ENCODE assay signal across 24 cellular contexts in genomic region chr10:114022292-114022691, GRCh38. TPM values are rescaled to one million over a fixed set of nuclear protein-coding genes. Genes with fewer than 3 reads are reported as not detected.
A peak's percentile ranks its signal among the peaks of the same experiment; 100 is the strongest.
DNase-seq lines count a peak whose midpoint lies in the region; ATAC-seq and TF ChIP-seq lines count a peak whose summit lies in the region.
"Had no signal": no experiment of that assay in that cellular context is flagged by ENCODE, and none has a peak within 500 bp of the region (broad histone marks: within the 10 kb centered on the region; RNA-seq: fewer than 3 reads in every experiment).

No MANE protein-coding gene starts in this region.

- no peak overlapping the region for H2AK5ac ChIP-seq in mesenchymal stem cell (ENCODE audit: low read length, severe bottlenecking)

- intact Hi-C loops in Calu3 (cut with micrococcal nuclease; ENCODE audit: unreplicated experiment) = no loop called here
- intact Hi-C loops in aorta (cut with DNase I) = no loop called here

- H3K79me1 ChIP-seq in mesenchymal stem cell (replicated peaks; ENCODE audit: low read length, poor library complexity, severe bottlenecking) = no peaks in the 10 kb centered on the region

- H3K9ac ChIP-seq in mesenchymal stem cell (ENCODE audit: low read length) = no peak overlapping the region
- H3K9ac ChIP-seq: neural progenitor cell had no signal

- DNase-seq in AG08395 (ENCODE audit: low spot score) = peak; percentile 36
- peak; percentile 37 for DNase-seq in WERI-Rb-1
- DNase-seq in fibroblast of pulmonary artery (ENCODE audit: low read depth) = peak; percentile 38
- DNase-seq in mesenchymal stem cell = peak; percentile 37
- DNase-seq in islet precursor cell = no peak
- no peak for DNase-seq in Calu3
- no peak for DNase-seq in aorta
- no peak for DNase-seq in activated CD4-positive, alpha-beta T cell treated with anti-CD3 and anti-CD28 coated beads, Interleukin-2, amount 50 U/mL, for 48 hours
- DNase-seq: activated CD4-positive, alpha-beta T cell treated with anti-CD3 and anti-CD28 coated beads for 36 hours; activated CD8-positive, alpha-beta memory T cell treated with anti-CD3 and anti-CD28 coated beads, Interleukin-2, amount 10 ng/mL, durations not matched to agents 7 days and 5 days; dermis blood vessel endothelial cell; gastrocnemius medialis; GF-D8; KBM-7; left colon; NCI-H146; NCI-H2171 treated with DMSO at 0.1 percent for 48 hours; NCI-H526; stimulated activated CD4-positive, alpha-beta T cell treated with anti-CD3 and anti-CD28 coated beads, Interleukin-12 subunit alpha, Interleukin-12 subunit beta, amount 100 ng/mL, for 4 hours; SW 1271 had no signal

- H3K27ac Mint-ChIP-seq in Calu3 (ENCODE audit: unreplicated experiment) = no peak overlapping the region
- H3K27ac Mint-ChIP-seq: activated CD4-positive, alpha-beta T cell treated with anti-CD3 and anti-CD28 coated beads for 36 hours; activated CD8-positive, alpha-beta memory T cell treated with anti-CD3 and anti-CD28 coated beads, Interleukin-2, amount 10 ng/mL, durations not matched to agents 7 days and 5 days; activated naive CD8-positive, alpha-beta T cell; neural progenitor cell had no signal

- H2AFZ ChIP-seq in mesenchymal stem cell (ENCODE audit: low read depth, low read length) = no peak overlapping the region
- H2AFZ ChIP-seq: neural progenitor cell had no signal

- no peak overlapping the region for H4K8ac ChIP-seq in mesenchymal stem cell (ENCODE audit: low read length)

- H3K36me3 ChIP-seq in WERI-Rb-1 (no peaks in the 10 kb centered on the region), mesenchymal stem cell (ENCODE audit: control insufficient read depth in 1 of 2, insufficient read depth in 2 of 2, low read depth in 1 of 2, low read length in 2 of 2) (no peaks in the 10 kb centered on the region), aorta (ENCODE audit: control insufficient read depth in 1 of 2, insufficient read depth in 2 of 2, low read length in 1 of 2) (no peaks in the 10 kb centered on the region)
- H3K36me3 ChIP-seq: gastrocnemius medialis, neural progenitor cell had no signal

- H2BK5ac ChIP-seq in mesenchymal stem cell (ENCODE audit: low read depth, low read length, poor library complexity, severe bottlenecking) = no peak overlapping the region

- no peak overlapping the region for H2BK12ac ChIP-seq in mesenchymal stem cell (ENCODE audit: low read length in 2 of 2)

- H3K4me1 ChIP-seq in mesenchymal stem cell (ENCODE audit: control insufficient read depth, insufficient read depth, low read depth, low read length) (peaks cover 7% of the 10 kb centered on the region), aorta (ENCODE audit: control insufficient read depth in 1 of 2, insufficient read depth in 2 of 2, low read length in 2 of 2) (peaks cover 0 to 4% of the 10 kb centered on the region in 2 donors)

- H3K27ac ChIP-seq in WERI-Rb-1 = peak overlapping the region; percentile 12; the same call in 1 of the 2 replicates
- H3K27ac ChIP-seq in mesenchymal stem cell (ENCODE audit: low read length, poor library complexity, severe bottlenecking) = no peak overlapping the region
- H3K27ac ChIP-seq in aorta (ENCODE audit: low read depth in 1 of 2, low read length in 2 of 2) = no peak overlapping the region
- H3K27ac ChIP-seq: A549, gastrocnemius medialis, neural progenitor cell had no signal

- CTCF ChIA-PET in Calu3 (lab: Charles Lee) = interaction anchor here (1.2 kb wide), 1 partner anchor 10 kb away, joined by 3 read pairs; no protein-coding TSS in a partner anchor

- H3K14ac ChIP-seq in mesenchymal stem cell (ENCODE audit: low read length in 2 of 2) = no peak overlapping the region

- no peak overlapping the region for H3K4me3 ChIP-seq in WERI-Rb-1 (ENCODE audit: low read depth, low read length)
- no peak overlapping the region for H3K4me3 ChIP-seq in fibroblast of pulmonary artery (replicated peaks; ENCODE audit: low read depth, low read length)
- peak overlapping the region in 1 of 2 experiments; percentile 4 for H3K4me3 ChIP-seq in mesenchymal stem cell (ENCODE audit: insufficient read depth in 1 of 2, low read depth in 1 of 2, low read length in 2 of 2)
- no peak overlapping the region for H3K4me3 ChIP-seq in aorta (ENCODE audit: low read length in 2 of 2)
- H3K4me3 ChIP-seq: A549, gastrocnemius medialis, neural progenitor cell had no signal

- no peak for ATAC-seq in aorta (ENCODE audit: low FRiP score)
- ATAC-seq: A549; activated CD4-positive, alpha-beta T cell treated with anti-CD3 and anti-CD28 coated beads for 36 hours; activated CD8-positive, alpha-beta memory T cell treated with anti-CD3 and anti-CD28 coated beads, Interleukin-2, amount 10 ng/mL, durations not matched to agents 7 days and 5 days; gastrocnemius medialis; left colon had no signal

- H3K36me3 Mint-ChIP-seq in Calu3 (ENCODE audit: insufficient read depth, unreplicated experiment) = no peaks in the 10 kb centered on the region
- H3K36me3 Mint-ChIP-seq: CD14-positive monocyte, neural progenitor cell had no signal

- H3K4me1 Mint-ChIP-seq in Calu3 (ENCODE audit: low read depth, unreplicated experiment) = peaks cover 35% of the 10 kb centered on the region

- H3K23ac ChIP-seq in mesenchymal stem cell (ENCODE audit: low read length in 2 of 2) = no peak overlapping the region

- no peak overlapping the region for H2BK15ac ChIP-seq in mesenchymal stem cell (ENCODE audit: low read depth, poor library complexity, severe bottlenecking)

- TF ChIP-seq CTCF in WERI-Rb-1 (IDR thresholded peaks at IDR 0.05; ENCODE audit: low read depth, low read length) (no peak), fibroblast of pulmonary artery (IDR thresholded peaks at IDR 0.05; ENCODE audit: low read length, missing control alignments) (no peak), Calu3 (IDR thresholded peaks at IDR 0.05; ENCODE audit: unreplicated experiment) (no peak)

- H3K27me3 ChIP-seq in WERI-Rb-1 (ENCODE audit: insufficient read depth, low read depth, severe bottlenecking) (no peaks in the 10 kb centered on the region), mesenchymal stem cell (ENCODE audit: control insufficient read depth in 1 of 2, insufficient read depth in 1 of 2, low read length in 2 of 2) (peaks cover 0 to 22% of the 10 kb centered on the region in 2 experiments), aorta (ENCODE audit: control insufficient read depth in 1 of 2, insufficient read depth in 2 of 2, low read length in 1 of 2) (no peaks in the 10 kb centered on the region)
- H3K27me3 ChIP-seq: gastrocnemius medialis, neural progenitor cell had no signal

- H3K4me2 ChIP-seq in mesenchymal stem cell (ENCODE audit: low read length, poor library complexity, severe bottlenecking) = no peak overlapping the region
- H3K4me2 ChIP-seq: A549, neural progenitor cell had no signal

- no peak overlapping the region for H3K4me3 Mint-ChIP-seq in Calu3 (ENCODE audit: low read depth, unreplicated experiment)
- H3K4me3 Mint-ChIP-seq: activated CD4-positive, alpha-beta T cell treated with anti-CD3 and anti-CD28 coated beads for 36 hours; activated CD8-positive, alpha-beta memory T cell treated with anti-CD3 and anti-CD28 coated beads, Interleukin-2, amount 10 ng/mL, durations not matched to agents 7 days and 5 days; activated naive CD8-positive, alpha-beta T cell; neural progenitor cell had no signal

- peaks cover 12% of the 10 kb centered on the region for H3K27me3 Mint-ChIP-seq in Calu3 (ENCODE audit: unreplicated experiment)

- no peak overlapping the region for H3K18ac ChIP-seq in mesenchymal stem cell (ENCODE audit: low read depth in 1 of 2, low read length in 2 of 2)

- no peak overlapping the region for H2BK120ac ChIP-seq in mesenchymal stem cell (ENCODE audit: low read depth, low read length)

- no peak overlapping the region for H4K91ac ChIP-seq in mesenchymal stem cell (ENCODE audit: low read length)

- 40% methylated on average over 8 of the region's 9 CpGs for WGBS in mesenchymal stem cell
- 42 to 55% methylated on average over 9 of the region's 9 CpGs for WGBS in aorta, 2 donors

- no peaks in the 10 kb centered on the region for H3K9me3 ChIP-seq in WERI-Rb-1 (ENCODE audit: severe bottlenecking)
- H3K9me3 ChIP-seq in mesenchymal stem cell (ENCODE audit: control insufficient read depth, low read length) = no peaks in the 10 kb centered on the region
- no peaks in the 10 kb centered on the region for H3K9me3 ChIP-seq in aorta (ENCODE audit: control insufficient read depth, low read length)
- H3K9me3 ChIP-seq: A549, gastrocnemius medialis had no signal

- no TSS peak for BruUV-seq in Calu3 (replicated peaks; lab: Mats Ljungman, UMichigan)

- no peak overlapping the region for H3K4ac ChIP-seq in mesenchymal stem cell (ENCODE audit: low read depth in 1 of 2, low read length in 2 of 2)

- no peaks in the 10 kb centered on the region for H3K9me3 Mint-ChIP-seq in Calu3 (ENCODE audit: low read depth, unreplicated experiment)
- H3K9me3 Mint-ChIP-seq: neural progenitor cell had no signal

RNA-seq across cellular contexts. Expression of gene ADRB1, which starts 21.4 kb away (rescaled TPM):
- polyA plus RNA-seq in mesenchymal stem cell (2013, experiment 1 of 2) = 0.11 TPM
- 0.18 TPM for polyA plus RNA-seq in mesenchymal stem cell (2013, experiment 2 of 2)
- 0.47 and 0.78 TPM in 2 replicates for total RNA-seq in Calu3 (2022)
- total RNA-seq in aorta = under 1 TPM; 0.12 to 0.19 TPM
- not detected for polyA plus RNA-seq in aorta
- total RNA-seq: activated CD4-positive, alpha-beta T cell treated with anti-CD3 and anti-CD28 coated beads for 36 hours had no signal

Comparison
In these comparisons a context has a peak if more than half of its experiments do, and no peak if none do; other contexts are left out.
1. DNase-seq: peak in AG08395 (single experiment), WERI-Rb-1 (single experiment), fibroblast of pulmonary artery (single experiment) and mesenchymal stem cell (single experiment); none in islet precursor cell (single experiment), Calu3 (single experiment), aorta (0 of 2) and activated CD4-positive, alpha-beta T cell treated with anti-CD3 and anti-CD28 coated beads, Interleukin-2, amount 50 U/mL, for 48 hours (0 of 2).